Comparison of ENCODE assay signal across 8 cellular contexts in the genomic region with DNA sequence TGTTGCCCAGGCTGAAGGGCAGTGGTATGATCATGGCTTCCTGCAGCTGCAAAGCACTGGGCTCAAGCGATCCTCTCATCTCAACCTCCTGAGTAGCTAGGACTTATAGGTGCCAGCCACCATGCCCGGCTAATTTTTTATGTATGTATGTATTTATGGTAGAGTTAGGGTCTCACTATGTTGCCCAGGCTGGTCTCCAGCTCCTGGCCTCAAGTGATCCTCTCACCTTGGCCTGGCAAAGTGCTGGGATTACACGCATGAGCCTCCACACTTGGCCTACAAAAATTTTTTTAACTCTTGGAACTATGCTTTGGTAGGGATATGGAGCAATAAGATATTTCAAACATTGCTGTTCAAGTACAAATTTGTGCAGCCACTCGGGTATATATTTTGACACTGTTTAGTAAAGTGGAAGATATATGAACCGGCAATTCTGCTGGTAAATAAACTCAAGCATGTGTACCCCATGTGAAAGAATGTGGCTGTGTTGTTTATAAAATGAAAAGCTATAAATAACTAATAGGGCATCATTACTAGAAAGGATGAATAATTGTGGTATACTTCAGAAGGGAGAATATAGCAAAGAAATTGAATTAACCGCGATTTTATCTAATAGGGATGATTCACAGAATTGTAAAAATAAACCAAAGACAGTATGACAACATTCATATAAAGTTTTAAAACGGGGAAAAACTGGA. TPM values are rescaled to one million over a fixed set of nuclear protein-coding genes. Genes with fewer than 3 reads are reported as not detected.
DNase-seq lines count a peak whose midpoint lies in the region; ATAC-seq and TF ChIP-seq lines count a peak whose summit lies in the region.

No MANE protein-coding gene starts in this region.

- no peak for TF ChIP-seq CTCF in CD8-positive, alpha-beta T cell (IDR thresholded peaks at IDR 0.05)
- TF ChIP-seq CTCF in OCI-LY1 (IDR thresholded peaks at IDR 0.05; ENCODE audit: low read length): no peak

- H3K27me3 ChIP-seq in CD8-positive, alpha-beta T cell (ENCODE audit: insufficient read depth, low read length): no peaks in the 10 kb centered on the region
- H3K27me3 ChIP-seq in OCI-LY1 (ENCODE audit: insufficient read depth, low read length) (no peaks in the 10 kb centered on the region), endocrine pancreas (ENCODE audit: control insufficient read depth, insufficient read depth, low read length) (no peaks in the 10 kb centered on the region)

- H3K36me3 ChIP-seq in CD8-positive, alpha-beta T cell (ENCODE audit: insufficient read depth, low read length): no peaks in the 10 kb centered on the region
- H3K36me3 ChIP-seq in OCI-LY1 (ENCODE audit: insufficient read depth, low read length) (peaks cover 11% of the 10 kb centered on the region; the same call in 1 of the 2 replicates), endocrine pancreas (ENCODE audit: control insufficient read depth, insufficient read depth, low read length) (no peaks in the 10 kb centered on the region)

- H3K79me2 ChIP-seq in OCI-LY1 (ENCODE audit: insufficient read depth, low read length): peaks cover 7% of the 10 kb centered on the region; the same call in 1 of the 2 replicates

- no peaks in the 10 kb centered on the region for H3K9me3 ChIP-seq in CD8-positive, alpha-beta T cell (ENCODE audit: low read length)
- H3K9me3 ChIP-seq in OCI-LY1 (ENCODE audit: low read length): no peaks in the 10 kb centered on the region
- H3K9me3 ChIP-seq in endocrine pancreas (ENCODE audit: control insufficient read depth, low read length): no peaks in the 10 kb centered on the region

- POLR2A ChIA-PET in CD8-positive, alpha-beta T cell (lab: Charles Lee): interaction anchor here (1.4 to 2.2 kb wide), 5 partner anchors 40 to 590 kb away, joined by 3 to 22 read pairs (median 4); a partner anchor contains a TSS

- H3F3A ChIP-seq in OCI-LY1 (ENCODE audit: insufficient read depth, low read length): 0 out of 2 replicates have a peak, but pooled peaks cover 6% of the 10 kb centered on the region

- intact Hi-C loops in CD8-positive, alpha-beta T cell (cut with DNase I, micrococcal nuclease): loop anchor here (2.0 to 5.0 kb wide), 5 partner anchors 69 to 883 kb away; a partner anchor contains a TSS

- no peak for ATAC-seq in CD8-positive, alpha-beta T cell
- ATAC-seq in HG03342 (IDR thresholded peaks at IDR 0.05; ENCODE audit: unreplicated experiment) (no peak), GM21423 (IDR thresholded peaks at IDR 0.05; ENCODE audit: unreplicated experiment) (no peak)

- peak overlapping the region; percentile 83 for H3K9ac ChIP-seq in OCI-LY1 (ENCODE audit: low read length)
- H3K9ac ChIP-seq in endocrine pancreas (ENCODE audit: control insufficient read depth, insufficient read depth, low read length): peak overlapping the region; percentile 66

- peaks cover 11% of the 10 kb centered on the region for H3K9me3 Mint-ChIP-seq in CD8-positive, alpha-beta T cell

- peak overlapping the region; percentile 84 for H3K4me3 ChIP-seq in CD8-positive, alpha-beta T cell (ENCODE audit: low read depth, low read length)
- peak overlapping the region; percentile 71 for H3K4me3 ChIP-seq in OCI-LY1 (ENCODE audit: low read depth, low read length, poor library complexity, severe bottlenecking)
- H3K4me3 ChIP-seq in endocrine pancreas (ENCODE audit: control insufficient read depth, insufficient read depth, low read length): peak overlapping the region; percentile 71

- H3K27me3 Mint-ChIP-seq in CD8-positive, alpha-beta T cell (ENCODE audit: low read depth): no peaks in the 10 kb centered on the region

- peak overlapping the region; percentile 99 for H3K4me3 Mint-ChIP-seq in CD8-positive, alpha-beta T cell

- peaks cover 36% of the 10 kb centered on the region for H3K4me1 Mint-ChIP-seq in CD8-positive, alpha-beta T cell (ENCODE audit: low read depth)

- H3K27ac ChIP-seq in CD8-positive, alpha-beta T cell (ENCODE audit: low read depth, low read length): peak overlapping the region; percentile 79
- H3K27ac ChIP-seq in OCI-LY1 (ENCODE audit: low read depth, low read length, poor library complexity, severe bottlenecking): peak overlapping the region; percentile 89

- H4K20me1 ChIP-seq in OCI-LY1 (ENCODE audit: insufficient read depth, low read length): no peaks in the 10 kb centered on the region

- H3K9me2 ChIP-seq in OCI-LY1 (ENCODE audit: low read depth, low read length): no peaks in the 10 kb centered on the region

- CTCF ChIA-PET in CD8-positive, alpha-beta T cell (lab: Charles Lee): interaction anchor here (0.8 kb wide), 1 partner anchor 91 kb away, joined by 4 read pairs; no protein-coding TSS in a partner anchor

- peaks cover 6% of the 10 kb centered on the region for H3K4me1 ChIP-seq in CD8-positive, alpha-beta T cell (ENCODE audit: insufficient read depth, low read length)
- H3K4me1 ChIP-seq in OCI-LY1 (ENCODE audit: insufficient read depth, low read length, severe bottlenecking) (peaks cover 26% of the 10 kb centered on the region), endocrine pancreas (ENCODE audit: control insufficient read depth, insufficient read depth, low read length) (no peaks in the 10 kb centered on the region)

- peaks cover 39% of the 10 kb centered on the region for H3K36me3 Mint-ChIP-seq in CD8-positive, alpha-beta T cell

- H3K27ac Mint-ChIP-seq in CD8-positive, alpha-beta T cell: peak overlapping the region; percentile 96

- H2AFZ ChIP-seq in OCI-LY1 (ENCODE audit: low read length): no peak overlapping the region

- DNase-seq in CD8-positive, alpha-beta T cell: no peak
- DNase-seq in non-pigmented ciliary epithelial cell (ENCODE audit: low read depth): peak; percentile 13
- no peak for DNase-seq in stimulated activated CD4-positive, alpha-beta T cell treated with anti-CD3 and anti-CD28 coated beads, Interleukin-2, amount 100 ng/mL, for 48 hours
- no peak for DNase-seq in T-helper 9 cell

- H3K4me2 ChIP-seq in OCI-LY1 (ENCODE audit: low read length): peak overlapping the region; percentile 66

RNA-seq across cellular contexts. Expression of a gene that starts 1.1 kb away (rescaled TPM):
- total RNA-seq in CD8-positive, alpha-beta T cell: 1 to 10 TPM; 5.8 to 7.0 TPM

RNA-seq across cellular contexts. Expression of a gene that starts 39.8 kb away (rescaled TPM):
- 1 to 10 TPM; 2.8 to 4.6 TPM for total RNA-seq in CD8-positive, alpha-beta T cell
